17 cellular contexts compared by ENCODE assay signal in genomic region chr20:47343007-47343472, GRCh38. TPM values are rescaled to one million over a fixed set of nuclear protein-coding genes. Genes with fewer than 3 reads are reported as not detected.
A peak's percentile ranks its signal among the peaks of the same experiment; 100 is the strongest.
DNase-seq lines count a peak whose midpoint lies in the region; ATAC-seq and TF ChIP-seq lines count a peak whose summit lies in the region.
"Had no signal": no experiment of that assay in that cellular context is flagged by ENCODE, and none has a peak within 500 bp of the region (broad histone marks: within the 10 kb centered on the region; RNA-seq: fewer than 3 reads in every experiment).

No MANE protein-coding gene starts in this region.

- no peak for TF ChIP-seq CTCF in AG04450 (IDR thresholded peaks at IDR 0.05; ENCODE audit: low read depth, low read length)
- no peak for TF ChIP-seq CTCF in brain (conservative IDR thresholded peaks at IDR 0.05)
- TF ChIP-seq CTCF in osteocyte (IDR thresholded peaks at IDR 0.05), result no peak

- CTCF ChIA-PET in AG04450 (lab: Charles Lee), result interaction anchor here (0.7 to 2.1 kb wide), 3 partner anchors 36 to 70 kb away, joined by 3 to 8 read pairs (median 5); no protein-coding TSS in a partner anchor

- H3K4me1 Mint-ChIP-seq in brain (peaks cover 35% of the 10 kb centered on the region), osteocyte (ENCODE audit: unreplicated experiment) (peaks cover 49% of the 10 kb centered on the region)

- H3K9me3 ChIP-seq in AG04450 (ENCODE audit: control insufficient read depth, insufficient read depth, low read length), result no peaks in the 10 kb centered on the region
- H3K9me3 ChIP-seq: BLaER1 treated with 17β-estradiol and CSF1 and Interleukin-3, amounts not matched to agents 10 nM and 100 nM; ovary had no signal

- no peaks in the 10 kb centered on the region for H3K27me3 ChIP-seq in AG04450 (ENCODE audit: control insufficient read depth, insufficient read depth, low read length)
- H3K27me3 ChIP-seq: BLaER1 treated with 17β-estradiol and CSF1 and Interleukin-3, amounts not matched to agents 10 nM and 100 nM; ovary had no signal

- H3K27ac Mint-ChIP-seq in brain, result peak overlapping the region in 3 of 5 experiments; percentile 9 to 78 (median 42)
- peak overlapping the region; percentile 85 for H3K27ac Mint-ChIP-seq in osteocyte (ENCODE audit: unreplicated experiment)
- H3K27ac Mint-ChIP-seq: HFFc6; T-helper 1 cell treated with Interleukin-12 subunit alpha and Interleukin-12 subunit beta and Interleukin-4 antibody, amounts not matched to agents 30 μg/mL and 1 μg/mL, for 36 hours had no signal

- H3K4me3 Mint-ChIP-seq in brain (no peak overlapping the region), osteocyte (ENCODE audit: unreplicated experiment) (no peak overlapping the region)
- H3K4me3 Mint-ChIP-seq: activated CD4-positive, alpha-beta T cell treated with anti-CD3 and anti-CD28 coated beads, Interleukin-2, amount 10 ng/mL, durations not matched to agents 24 days and 14 days; HFFc6; T-helper 1 cell treated with Interleukin-12 subunit alpha and Interleukin-12 subunit beta and Interleukin-4 antibody, amounts not matched to agents 30 μg/mL and 1 μg/mL, for 36 hours had no signal

- no peak overlapping the region for H3K4me3 ChIP-seq in AG04450 (ENCODE audit: low read depth, low read length)
- H3K4me3 ChIP-seq: BLaER1 treated with 17β-estradiol and CSF1 and Interleukin-3, amounts not matched to agents 10 nM and 100 nM; ovary had no signal

- no peak for ATAC-seq in GM19035 (IDR thresholded peaks at IDR 0.05; ENCODE audit: unreplicated experiment)

- DNase-seq in AG04450 (ENCODE audit: low read depth, low spot score), result no peak
- peak; percentile 52 for DNase-seq in NCI-H1092 (lab: John Stamatoyannopoulos, UW)
- DNase-seq in osteocyte (ENCODE audit: extremely low spot score, unreplicated experiment), result no peak
- DNase-seq in T-helper 1 cell, result no peak
- DNase-seq in HUDEP-2 (lab: John Stamatoyannopoulos, UW; ENCODE audit: unreplicated experiment in 76 of 76), result no peak
- DNase-seq in activated T-cell treated with anti-CD3 and anti-CD28 coated beads, Interleukin-2, amount 50 U/mL, for 1 hour, result no peak
- DNase-seq: activated CD4-positive, alpha-beta T cell treated with anti-CD3 and anti-CD28 coated beads, Interleukin-2, amount 10 ng/mL, durations not matched to agents 24 days and 14 days; GDM1; HFFc6; hypothalamus; NCI-H1694; ovary had no signal

- peak overlapping the region; percentile 57 for H3K27ac ChIP-seq in AG04450 (ENCODE audit: low read depth, low read length)
- H3K27ac ChIP-seq: BLaER1 treated with 17β-estradiol and CSF1 and Interleukin-3, amounts not matched to agents 10 nM and 100 nM; ovary had no signal

- H3K36me3 Mint-ChIP-seq in brain (peaks cover 80% of the 10 kb centered on the region), osteocyte (ENCODE audit: unreplicated experiment) (peaks cover 53% of the 10 kb centered on the region)

- no peaks in the 10 kb centered on the region for H3K27me3 Mint-ChIP-seq in brain
- no peaks in the 10 kb centered on the region for H3K27me3 Mint-ChIP-seq in osteocyte (ENCODE audit: unreplicated experiment)
- H3K27me3 Mint-ChIP-seq: activated CD4-positive, alpha-beta T cell treated with anti-CD3 and anti-CD28 coated beads, Interleukin-2, amount 10 ng/mL, durations not matched to agents 24 days and 14 days had no signal

- POLR2A ChIA-PET in AG04450 (lab: Yijun Ruan, JAX), result interaction anchor here (0.6 to 1.6 kb wide), 5 partner anchors 14 to 27 kb away, joined by 4 to 9 read pairs (median 4); no protein-coding TSS in a partner anchor

- H3K9me3 Mint-ChIP-seq in brain (no peaks in the 10 kb centered on the region), osteocyte (ENCODE audit: unreplicated experiment) (no peaks in the 10 kb centered on the region)
- H3K9me3 Mint-ChIP-seq: activated CD4-positive, alpha-beta T cell treated with anti-CD3 and anti-CD28 coated beads, Interleukin-2, amount 10 ng/mL, durations not matched to agents 24 days and 14 days; activated T-helper 2 cell treated with anti-CD3 and anti-CD28 coated beads, Interferon-gamma antibody, Interleukin-2, Interleukin-4, amounts not matched to agents 10 μg/mL and 5 μg/mL and 100 μg/mL, durations not matched to agents 14 hours and 24 hours and 36 hours; HFFc6; T-helper 1 cell treated with Interleukin-12 subunit alpha and Interleukin-12 subunit beta and Interleukin-4 antibody, amounts not matched to agents 30 μg/mL and 1 μg/mL, for 36 hours had no signal

RNA-seq across cellular contexts. Expression of gene ZMYND8, which starts 13.5 kb away (rescaled TPM):
- 20.3 and 23.1 TPM in 2 replicates for polyA plus RNA-seq in AG04450 (2011; rRNA removed)
- polyA minus RNA-seq in AG04450 (2011; rRNA and poly(A)+ RNA removed), result 30.3 and 30.6 TPM in 2 replicates
- 29.9 TPM for polyA plus RNA-seq in brain (ENCODE audit: insufficient read depth, low read depth, low replicate concordance)
- total RNA-seq in osteocyte, result 96.5 and 111 TPM in 2 replicates
